In genomic region chr6:135321012-135321621, GRCh38 we compare ENCODE assay signal across 12 cellular contexts.
"Had no signal": no experiment of that assay in that cellular context is flagged by ENCODE, and none has a peak within 500 bp of the region (broad histone marks: within the 10 kb centered on the region; RNA-seq: fewer than 3 reads in every experiment).

No MANE protein-coding gene starts in this region.

- H2AFZ ChIP-seq: neural progenitor cell had no signal

- H3K27ac ChIP-seq: cardiac muscle cell, gastrocnemius medialis, heart right ventricle, neural progenitor cell, ovary, sigmoid colon, WERI-Rb-1 had no signal

- ATAC-seq: activated CD8-positive, alpha-beta T cell treated with anti-CD3 and anti-CD28 coated beads, Interleukin-2, amount 10 ng/mL, durations not matched to agents 7 days and 5 days; gastrocnemius medialis; heart right ventricle had no signal

- H3K4me2 ChIP-seq: neural progenitor cell had no signal

- H3K4me3 ChIP-seq: cardiac muscle cell, gastrocnemius medialis, heart right ventricle, neural progenitor cell, ovary, sigmoid colon had no signal

- FAIRE-seq: kidney had no signal

- H3K36me3 ChIP-seq: cardiac muscle cell, gastrocnemius medialis, neural progenitor cell, ovary, WERI-Rb-1 had no signal

- H3K9ac ChIP-seq: neural progenitor cell had no signal

- DNase-seq: activated CD4-positive, alpha-beta T cell treated with anti-CD3 and anti-CD28 coated beads for 48 hours; activated CD8-positive, alpha-beta memory T cell treated with anti-CD3 and anti-CD28 coated beads, Interleukin-2, amount 50 U/mL, for 48 hours; activated CD8-positive, alpha-beta T cell treated with anti-CD3 and anti-CD28 coated beads, Interleukin-2, amount 10 ng/mL, durations not matched to agents 7 days and 5 days; activated naive CD4-positive, alpha-beta T cell; gastrocnemius medialis; heart right ventricle; kidney; ovary; sigmoid colon; WERI-Rb-1 had no signal

- H3K4me1 ChIP-seq: sigmoid colon had no signal

- H3K9me3 ChIP-seq: gastrocnemius medialis, heart right ventricle, ovary, sigmoid colon had no signal

- H3K27me3 ChIP-seq: cardiac muscle cell, gastrocnemius medialis, heart right ventricle, neural progenitor cell, ovary, sigmoid colon had no signal
